Comparison of ENCODE assay signal across 3 cellular contexts in the genomic region with DNA sequence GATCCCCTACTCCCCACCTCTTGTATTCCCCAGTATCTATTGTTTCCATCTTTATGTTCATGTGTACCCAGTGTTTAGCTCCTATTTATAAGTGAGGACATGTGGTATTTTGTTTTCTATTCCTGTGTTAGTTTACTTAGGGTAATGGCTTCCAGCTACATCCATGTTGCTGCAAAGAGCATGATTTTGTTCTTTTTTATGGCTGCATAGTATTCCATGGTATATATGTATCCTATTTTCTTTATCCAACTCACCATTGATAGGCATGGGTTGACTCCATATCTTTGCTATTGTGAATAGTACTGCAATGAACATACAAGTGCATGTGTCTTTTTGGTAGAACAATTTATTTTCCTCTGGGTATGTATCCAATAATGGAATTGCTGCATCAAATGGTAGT.
A peak's percentile ranks its signal among the peaks of the same experiment; 100 is the strongest.
DNase-seq lines count a peak whose midpoint lies in the region; ATAC-seq, FAIRE-seq and TF ChIP-seq lines count a peak whose summit lies in the region.
"Not testable (repeated sequence)": the region's sequence is repeated elsewhere in the genome, so short reads cannot be mapped to it uniquely, and the experiment has no call there.

No MANE protein-coding gene starts in this region.

- not testable (repeated sequence) for TF ChIP-seq CTCF in D721Med (IDR thresholded peaks at IDR 0.05; ENCODE audit: insufficient read depth, missing control alignments); HEK293 (tag by site-specific recombination; IDR thresholded peaks at IDR 0.05); K562 (IDR thresholded peaks at IDR 0.05 in 2 of 3, conservative IDR thresholded peaks at IDR 0.05 in 1 of 3; ENCODE audit: insufficient read depth in 2 of 3, low read depth in 1 of 3, low read length in 3 of 3)

- TF ChIP-seq POLR2A in K562 (conservative IDR thresholded peaks at IDR 0.05): not testable (repeated sequence)

- not testable (repeated sequence) for BruUV-seq in K562 (replicated peaks; lab: Mats Ljungman, UMichigan)

- H3K36me3 ChIP-seq in HEK293 (ENCODE audit: control insufficient read depth in 2 of 2, insufficient read depth in 1 of 2, low read length in 2 of 2); K562 (ENCODE audit: control insufficient read depth, insufficient read depth, low read length): not testable (repeated sequence)

- TF ChIP-seq EP300 in K562 (IDR thresholded peaks at IDR 0.05; ENCODE audit: low read length): not testable (repeated sequence)

- TF ChIP-seq RAD21 in K562 (CRISPR knock-in tag; conservative IDR thresholded peaks at IDR 0.05 in 1 of 2, IDR thresholded peaks at IDR 0.05 in 1 of 2): not testable (repeated sequence)

- H3K4me3 ChIP-seq in HEK293 (ENCODE audit: low read depth, low read length); K562: not testable (repeated sequence)

- POLR2A ChIA-PET in HEK293 (lab: Yijun Ruan, JAX): not testable (repeated sequence)
- POLR2A ChIA-PET in K562 (lab: Yijun Ruan, JAX): interaction anchor here (0.9 kb wide), 1 partner anchor 46 kb away, joined by 3 read pairs; no protein-coding TSS in a partner anchor

- not testable (repeated sequence) for DNase-seq in D721Med (ENCODE audit: insufficient read length, low spot score); K562 (ENCODE audit: extremely low read depth in 1 of 4, low spot score in 3 of 4)

- peak; percentile 80 for FAIRE-seq in D721Med (lab: Jason Lieb, UNC)
- FAIRE-seq in K562 (lab: Jason Lieb, UNC): not testable (repeated sequence)

- not testable (repeated sequence) for H4K20me1 ChIP-seq in K562 (replicated peaks; ENCODE audit: control insufficient read depth, insufficient read depth, low read length)

- H3K9me3 ChIP-seq in HEK293 (ENCODE audit: control insufficient read depth, insufficient read depth, low read depth, low read length); K562 (replicated peaks; ENCODE audit: control insufficient read depth, insufficient read depth, low read depth, low read length): not testable (repeated sequence)

- H3K9me1 ChIP-seq in K562 (ENCODE audit: control insufficient read depth, insufficient read depth, low read length): not testable (repeated sequence)

- intact Hi-C loops in K562 (cut with micrococcal nuclease): not testable (repeated sequence)

- CTCF ChIA-PET in HEK293 (lab: Yijun Ruan, JAX); K562 (lab: Yijun Ruan, JAX; ENCODE audit: low intra/inter-chr PET ratio): not testable (repeated sequence)

- H3K9ac ChIP-seq in K562 (ENCODE audit: insufficient read depth in 1 of 2, low read depth in 2 of 2, low read length in 2 of 2): not testable (repeated sequence)

- not testable (repeated sequence) for H3K4me2 ChIP-seq in K562 (ENCODE audit: insufficient read depth, low read length)

- H3K27ac ChIP-seq in HEK293 (ENCODE audit: extremely low read depth, low read depth, low read length); K562 (ENCODE audit: extremely low read depth, low read depth, low read length): not testable (repeated sequence)

- not testable (repeated sequence) for H3K4me1 ChIP-seq in HEK293 (ENCODE audit: control insufficient read depth, insufficient read depth, low read length); K562 (replicated peaks in 1 of 2; ENCODE audit: control insufficient read depth in 2 of 2, insufficient read depth in 2 of 2, low read length in 2 of 2)

- in situ Hi-C loops in K562 (cut with MboI): not testable (repeated sequence)

- H2AFZ ChIP-seq in K562 (ENCODE audit: low read depth, low read length): not testable (repeated sequence)

- not testable (repeated sequence) for H3K79me2 ChIP-seq in K562 (ENCODE audit: control insufficient read depth, insufficient read depth, low read length)

- ATAC-seq in K562: not testable (repeated sequence)

- not testable (repeated sequence) for H3K27me3 ChIP-seq in K562 (ENCODE audit: control insufficient read depth in 2 of 2, insufficient read depth in 2 of 2, low read length in 2 of 2)

TF ChIP-seq in HEK293, 187 proteins besides CTCF, POLR2A, EP300 and RAD21:
- TF ChIP-seq ZNF146 (tag by site-specific recombination; IDR thresholded peaks at IDR 0.05): peak; percentile 15; the same call in 1 of the 2 replicates

TF ChIP-seq in K562, 482 proteins besides CTCF, POLR2A, EP300 and RAD21:
- peak; percentile 44 for TF ChIP-seq RBM25 (IDR thresholded peaks at IDR 0.05; ENCODE audit: low read depth, low read length, severe bottlenecking)
- TF ChIP-seq BCOR (IDR thresholded peaks at IDR 0.05): 0 out of 2 replicates have a peak, but pooled peaks have one; percentile 47
- 0 out of 4 replicates have a peak, but pooled peaks of 1 of the 2 experiments have one; percentile 44 for TF ChIP-seq KDM1A (IDR thresholded peaks at IDR 0.05)
- TF ChIP-seq ZNF146 (CRISPR knock-in tag; IDR thresholded peaks at IDR 0.05; ENCODE audit: unreplicated experiment): peak; percentile 93
